Comparison of ENCODE assay signal across 1 cellular context in genomic region chr4:55707991-55708390, GRCh38.
A peak's percentile ranks its signal among the peaks of the same experiment; 100 is the strongest.
TF ChIP-seq lines count a peak whose summit lies in the region.

No MANE protein-coding gene starts in this region.

TF ChIP-seq in HepG2, 621 proteins besides CTCF, POLR2A, EP300 and RAD21:
- TF ChIP-seq GABPB1 (CRISPR knock-in tag; IDR thresholded peaks at IDR 0.05) (0 out of 2 replicates have a peak, but pooled peaks have one; percentile 23), ZNF281 (CRISPR knock-in tag; IDR thresholded peaks at IDR 0.05; ENCODE audit: borderline replicate concordance) (peak; percentile 57; the same call in 1 of the 2 replicates), ZNF687 (CRISPR knock-in tag; IDR thresholded peaks at IDR 0.05) (0 out of 2 replicates have a peak, but pooled peaks have one; percentile 15)
